In the genomic region with DNA sequence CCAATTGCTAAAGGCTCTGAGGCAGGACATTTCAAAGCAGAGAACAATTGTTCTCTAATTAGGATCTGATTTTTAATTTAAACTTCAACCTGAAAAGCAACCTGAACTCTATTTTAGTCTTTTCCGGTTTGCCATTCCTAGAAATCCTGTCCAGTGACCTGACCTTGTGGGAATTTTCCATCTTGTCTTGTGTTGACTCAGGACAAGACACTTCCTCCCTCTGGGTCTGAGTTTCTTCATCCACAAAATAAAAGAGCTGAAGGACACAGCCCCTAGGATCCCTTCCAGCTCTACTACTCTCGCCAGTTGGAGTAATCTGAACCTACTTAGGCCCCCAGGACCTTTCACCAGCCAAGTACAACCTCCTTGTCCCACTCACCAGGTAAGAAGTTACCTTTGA, we compare ENCODE assay signal across 14 cellular contexts.
A peak's percentile ranks its signal among the peaks of the same experiment; 100 is the strongest.
DNase-seq lines count a peak whose midpoint lies in the region; ATAC-seq and TF ChIP-seq lines count a peak whose summit lies in the region.
"Had no signal": no experiment of that assay in that cellular context is flagged by ENCODE, and none has a peak within 500 bp of the region (broad histone marks: within the 10 kb centered on the region; RNA-seq: fewer than 3 reads in every experiment).

No MANE protein-coding gene starts in this region.

- H3K27ac ChIP-seq in right cardiac atrium (ENCODE audit: low read length) (peak overlapping the region; percentile 13), KOPT-K1 (ENCODE audit: low read depth, low read length, poor library complexity, severe bottlenecking) (peak overlapping the region; percentile 19), endodermal cell (ENCODE audit: low read depth, low read length) (no peak overlapping the region), subcutaneous abdominal adipose tissue (ENCODE audit: low read depth, low read length) (peak overlapping the region; percentile 2)

- DNase-seq in right cardiac atrium (no peak), left ventricle myocardium superior (no peak), endodermal cell (peak; percentile 19), NCI-H226 (no peak)
- DNase-seq in activated CD4-positive, CD25-positive, alpha-beta regulatory T cell (lab: John Stamatoyannopoulos, UW) = no peak
- DNase-seq: activated CD8-positive, alpha-beta T cell treated with anti-CD3 and anti-CD28 coated beads for 36 hours; cortex of kidney; DMS153; NCI-H1417 treated with DMSO at 0.1 percent for 48 hours; SIG-M5 had no signal

- H3K9ac ChIP-seq in endodermal cell (ENCODE audit: extremely low read depth, low read length, poor library complexity, severe bottlenecking) (no peak overlapping the region), subcutaneous abdominal adipose tissue (ENCODE audit: low read length in 5 of 5) (no peak overlapping the region)

- WGBS in right cardiac atrium = 66% methylated on average over 2 of the region's 2 CpGs
- 84 to 88% methylated on average over 1 to 2 of the region's 2 CpGs for WGBS in endodermal cell (ENCODE audit: insufficient coverage in 1 of 2, insufficient read length in 1 of 2), 2 experiments

- no peak overlapping the region for H3K4me3 ChIP-seq in right cardiac atrium (ENCODE audit: low read length)
- no peak overlapping the region for H3K4me3 ChIP-seq in endodermal cell (ENCODE audit: low read length)
- H3K4me3 ChIP-seq in subcutaneous abdominal adipose tissue (ENCODE audit: low read depth in 1 of 5, low read length in 5 of 5) = no peak overlapping the region
- H3K4me3 ChIP-seq: heart left ventricle had no signal

- H3K9me3 Mint-ChIP-seq in endodermal cell = no peaks in the 10 kb centered on the region
- H3K9me3 Mint-ChIP-seq: activated CD8-positive, alpha-beta T cell treated with anti-CD3 and anti-CD28 coated beads for 36 hours had no signal

- intact Hi-C loops in right cardiac atrium (cut with DNase I) = loop anchor here in 3 of 4 donors (5.0 kb wide), 1 partner anchor 163 kb away; no protein-coding TSS in a partner anchor
- intact Hi-C loops in left ventricle myocardium superior (cut with micrococcal nuclease) = loop anchor here (5.0 kb wide), 1 partner anchor 163 kb away; no protein-coding TSS in a partner anchor

- no peaks in the 10 kb centered on the region for H3K36me3 ChIP-seq in KOPT-K1 (ENCODE audit: insufficient read depth, low read length)
- no peaks in the 10 kb centered on the region for H3K36me3 ChIP-seq in endodermal cell (ENCODE audit: control insufficient read depth, insufficient read depth, low read length)
- H3K36me3 ChIP-seq in subcutaneous abdominal adipose tissue (ENCODE audit: control insufficient read depth in 5 of 5, insufficient read depth in 5 of 5, low read length in 5 of 5) = no peaks in the 10 kb centered on the region
- H3K36me3 ChIP-seq: heart left ventricle had no signal

- H3K27ac Mint-ChIP-seq in endodermal cell = no peak overlapping the region
- H3K27ac Mint-ChIP-seq: activated CD8-positive, alpha-beta T cell treated with anti-CD3 and anti-CD28 coated beads for 36 hours had no signal

- no peaks in the 10 kb centered on the region for H3K27me3 ChIP-seq in right cardiac atrium (ENCODE audit: control insufficient read depth, insufficient read depth)
- H3K27me3 ChIP-seq in endodermal cell (ENCODE audit: control insufficient read depth, insufficient read depth, low read length, poor library complexity, severe bottlenecking) = no peaks in the 10 kb centered on the region
- H3K27me3 ChIP-seq in subcutaneous abdominal adipose tissue (ENCODE audit: control insufficient read depth in 5 of 5, insufficient read depth in 4 of 5, low read length in 5 of 5) = peaks cover 0 to 2% (median 0%) of the 10 kb centered on the region in 5 donors

- H3K9me3 ChIP-seq in right cardiac atrium (ENCODE audit: control insufficient read depth, low read length) (no peaks in the 10 kb centered on the region), KOPT-K1 (ENCODE audit: insufficient read depth, low read length, poor library complexity, severe bottlenecking) (no peaks in the 10 kb centered on the region), endodermal cell (ENCODE audit: control insufficient read depth, low read length) (no peaks in the 10 kb centered on the region), subcutaneous abdominal adipose tissue (ENCODE audit: control insufficient read depth in 5 of 5, low read length in 5 of 5) (no peaks in the 10 kb centered on the region)
- H3K9me3 ChIP-seq: heart left ventricle had no signal

- peaks cover 9% of the 10 kb centered on the region for H3K27me3 Mint-ChIP-seq in endodermal cell (ENCODE audit: insufficient read depth)
- H3K27me3 Mint-ChIP-seq: activated CD8-positive, alpha-beta T cell treated with anti-CD3 and anti-CD28 coated beads for 36 hours had no signal

- H3K4me1 ChIP-seq in right cardiac atrium (ENCODE audit: control insufficient read depth, insufficient read depth, low read length) (no peaks in the 10 kb centered on the region), endodermal cell (ENCODE audit: control insufficient read depth, insufficient read depth, low read length) (no peaks in the 10 kb centered on the region), subcutaneous abdominal adipose tissue (ENCODE audit: control insufficient read depth in 5 of 5, insufficient read depth in 5 of 5, low read length in 5 of 5) (peaks cover 0 to 17% (median 5%) of the 10 kb centered on the region in 5 donors)

- no peaks in the 10 kb centered on the region for H3K4me1 Mint-ChIP-seq in endodermal cell

- TF ChIP-seq CTCF in endodermal cell (conservative IDR thresholded peaks at IDR 0.05) = no peak

- H3K4me3 Mint-ChIP-seq in endodermal cell = no peak overlapping the region
- H3K4me3 Mint-ChIP-seq: activated CD8-positive, alpha-beta T cell treated with anti-CD3 and anti-CD28 coated beads for 36 hours had no signal

- ATAC-seq in right cardiac atrium = peak in 1 of 2 donors; percentile 25
- no peak for ATAC-seq in left ventricle myocardium superior
- ATAC-seq in GM21360 (IDR thresholded peaks at IDR 0.05; ENCODE audit: unreplicated experiment) = no peak

- H3K36me3 Mint-ChIP-seq in endodermal cell (ENCODE audit: low read depth) = no peaks in the 10 kb centered on the region
